ENCODE assay signal across 1 cellular context in genomic region chr21:28754127-28754611, GRCh38.
TF ChIP-seq lines count a peak whose summit lies in the region.

No MANE protein-coding gene starts in this region.

TF ChIP-seq in GM23338, 12 proteins besides CTCF, POLR2A, EP300 and RAD21 (continued from another document):
- TF ChIP-seq ZNF462 (CRISPR knock-in tag; IDR thresholded peaks at IDR 0.05) (no peak), EZH2 (IDR thresholded peaks at IDR 0.05; ENCODE audit: low read depth, unreplicated experiment) (no peak)
